Comparison of ENCODE assay signal across 19 cellular contexts in the genomic region with DNA sequence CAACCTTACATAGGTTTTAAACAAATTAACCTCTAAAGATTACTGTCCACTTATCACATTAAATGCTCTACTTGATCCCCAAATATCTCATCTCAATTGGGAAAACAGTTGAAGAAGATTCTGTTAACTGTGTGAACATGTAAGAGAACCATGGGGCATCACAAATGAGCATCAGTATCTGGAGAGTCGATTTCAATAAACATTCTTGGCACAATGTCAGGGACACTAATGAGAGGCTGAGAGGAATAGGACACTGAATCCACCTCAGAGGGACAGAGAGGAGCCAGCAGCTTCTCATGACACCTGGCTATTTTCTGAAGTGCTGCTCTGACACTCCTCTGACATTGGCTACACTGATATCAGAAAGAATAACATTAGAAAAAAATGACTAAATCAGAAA.
A peak's percentile ranks its signal among the peaks of the same experiment; 100 is the strongest.
DNase-seq lines count a peak whose midpoint lies in the region; ATAC-seq and TF ChIP-seq lines count a peak whose summit lies in the region.
"Had no signal": no experiment of that assay in that cellular context is flagged by ENCODE, and none has a peak within 500 bp of the region (broad histone marks: within the 10 kb centered on the region; RNA-seq: fewer than 3 reads in every experiment).

No MANE protein-coding gene starts in this region.

- H3K36me3 Mint-ChIP-seq in activated T-cell treated with anti-CD3 and anti-CD28 coated beads, Interleukin-2, amount 50 U/mL, for 72 hours (ENCODE audit: insufficient read depth in 2 of 2) = peaks cover 2 to 14% of the 10 kb centered on the region in 2 donors

- no peak overlapping the region for H3K4me3 Mint-ChIP-seq in activated T-cell treated with anti-CD3 and anti-CD28 coated beads, Interleukin-2, amount 50 U/mL, for 72 hours

- ATAC-seq in activated T-cell treated with anti-CD3 and anti-CD28 coated beads, Interleukin-2, amount 50 U/mL, for 72 hours (replicated peaks in 1 of 2) = no peak
- no peak for ATAC-seq in gastroesophageal sphincter
- ATAC-seq in GM18858 (IDR thresholded peaks at IDR 0.05; ENCODE audit: unreplicated experiment) = no peak
- ATAC-seq: heart right ventricle, left lung, psoas muscle had no signal

- WGBS in gastroesophageal sphincter (ENCODE audit: low coverage in 1 of 2), 2 donors = 22% methylated on average over 1 of the region's 1 CpG; no CpG with 5 or more reads in 1 of the 2 donors

- H3K9me3 ChIP-seq in gastroesophageal sphincter = no peaks in the 10 kb centered on the region
- H3K9me3 ChIP-seq: breast epithelium, heart right ventricle, left lung, psoas muscle, thyroid gland had no signal

- H3K4me1 ChIP-seq in gastroesophageal sphincter = no peaks in the 10 kb centered on the region
- H3K4me1 ChIP-seq: breast epithelium, left lung, psoas muscle, thyroid gland had no signal

- TF ChIP-seq EP300 in gastroesophageal sphincter (IDR thresholded peaks at IDR 0.05) = no peak

- peak overlapping the region; percentile 21 for H3K27ac Mint-ChIP-seq in activated T-cell treated with anti-CD3 and anti-CD28 coated beads, Interleukin-2, amount 50 U/mL, for 72 hours

- H3K36me3 ChIP-seq in gastroesophageal sphincter = no peaks in the 10 kb centered on the region
- H3K36me3 ChIP-seq: breast epithelium, heart right ventricle, left lung, thyroid gland had no signal

- TF ChIP-seq CTCF in gastroesophageal sphincter (IDR thresholded peaks at IDR 0.05) = no peak

- no peaks in the 10 kb centered on the region for H3K9me3 Mint-ChIP-seq in activated T-cell treated with anti-CD3 and anti-CD28 coated beads, Interleukin-2, amount 50 U/mL, for 72 hours

- H3K4me1 Mint-ChIP-seq in activated T-cell treated with anti-CD3 and anti-CD28 coated beads, Interleukin-2, amount 50 U/mL, for 72 hours (ENCODE audit: low read depth) = peaks cover 35% of the 10 kb centered on the region

- no peak for TF ChIP-seq POLR2A in gastroesophageal sphincter (IDR thresholded peaks at IDR 0.05)

- no peak overlapping the region for H3K27ac ChIP-seq in gastroesophageal sphincter
- H3K27ac ChIP-seq: breast epithelium, left lung, psoas muscle, thyroid gland had no signal

- peaks cover 24% of the 10 kb centered on the region for H3K27me3 ChIP-seq in gastroesophageal sphincter
- H3K27me3 ChIP-seq: breast epithelium, left lung, thyroid gland had no signal

- DNase-seq in activated T-cell treated with anti-CD3 and anti-CD28 coated beads, Interleukin-2, amount 50 U/mL, for 72 hours = no peak
- DNase-seq in activated T-cell treated with anti-CD3 and anti-CD28 coated beads, Interleukin-2, amount 50 U/mL, for 48 hours = no peak
- DNase-seq in NCI-H2029 (lab: John Stamatoyannopoulos, UW) (peak; percentile 85), SHP77 treated with DMSO at 0.1 percent for 48 hours (lab: John Stamatoyannopoulos, UW) (peak; percentile 73), ecto neural progenitor cell (ENCODE audit: low spot score) (no peak)
- DNase-seq: activated CD4-positive, alpha-beta T cell treated with anti-CD3 and anti-CD28 coated beads, Interleukin-2, amount 50 U/mL, for 1 hour; cortex of kidney; heart right ventricle; KBM-7; left lung; NCI-H446; psoas muscle; SIG-M5; stimulated activated CD4-positive, alpha-beta T cell treated with anti-CD3 and anti-CD28 coated beads, Interleukin-2, amount 100 ng/mL, for 24 hours; stimulated activated naive CD4-positive, alpha-beta T cell treated with Interleukin-2 at 50 U/mL for 16 hours; thyroid gland had no signal

- no peaks in the 10 kb centered on the region for H3K27me3 Mint-ChIP-seq in activated T-cell treated with anti-CD3 and anti-CD28 coated beads, Interleukin-2, amount 50 U/mL, for 72 hours (ENCODE audit: low read depth)

- H3K4me3 ChIP-seq in gastroesophageal sphincter = no peak overlapping the region
- H3K4me3 ChIP-seq: breast epithelium, heart right ventricle, left lung, psoas muscle, thyroid gland had no signal

Comparison
In these comparisons a context has a peak if more than half of its experiments do, and no peak if none do; other contexts are left out.
1. DNase-seq: peak in NCI-H2029 (single experiment) and SHP77 treated with DMSO at 0.1 percent for 48 hours (single experiment); none in activated T-cell treated with anti-CD3 and anti-CD28 coated beads, Interleukin-2, amount 50 U/mL, for 72 hours (0 of 2), activated T-cell treated with anti-CD3 and anti-CD28 coated beads, Interleukin-2, amount 50 U/mL, for 48 hours (0 of 2) and ecto neural progenitor cell (single experiment).